ENCODE assay signal across 10 cellular contexts in genomic region chr7:90749774-90750173, GRCh38.
DNase-seq lines count a peak whose midpoint lies in the region; ATAC-seq and TF ChIP-seq lines count a peak whose summit lies in the region.
"Had no signal": no experiment of that assay in that cellular context is flagged by ENCODE, and none has a peak within 500 bp of the region (broad histone marks: within the 10 kb centered on the region; RNA-seq: fewer than 3 reads in every experiment).

No MANE protein-coding gene starts in this region.

- H3K9me3 ChIP-seq in Karpas-422 (ENCODE audit: low read length): no peaks in the 10 kb centered on the region
- no peaks in the 10 kb centered on the region for H3K9me3 ChIP-seq in CD4-positive, alpha-beta memory T cell (ENCODE audit: control insufficient read depth in 1 of 2, low read length in 2 of 2)

- no peaks in the 10 kb centered on the region for H3K36me3 Mint-ChIP-seq in CD4-positive, alpha-beta memory T cell

- H3K27ac Mint-ChIP-seq in CD4-positive, alpha-beta memory T cell: no peak overlapping the region

- H3K4me3 ChIP-seq in Karpas-422 (ENCODE audit: low read length) (0 out of 2 replicates have a peak overlapping the region, but pooled peaks have one; percentile 23), epithelial cell of esophagus (ENCODE audit: low read length) (no peak overlapping the region)
- H3K4me3 ChIP-seq in CD4-positive, alpha-beta memory T cell (ENCODE audit: low read length in 2 of 2): no peak overlapping the region
- H3K4me3 ChIP-seq: lung had no signal

- H4K20me1 ChIP-seq in Karpas-422 (ENCODE audit: insufficient read depth, low read depth, low read length): no peaks in the 10 kb centered on the region

- H2AFZ ChIP-seq in Karpas-422 (ENCODE audit: low read length): no peak overlapping the region

- H3K36me3 ChIP-seq in Karpas-422 (ENCODE audit: insufficient read depth, low read length): peaks cover 26% of the 10 kb centered on the region
- no peaks in the 10 kb centered on the region for H3K36me3 ChIP-seq in CD4-positive, alpha-beta memory T cell (ENCODE audit: insufficient read depth, low read length)

- peak overlapping the region; percentile 15 for H3K4me2 ChIP-seq in Karpas-422 (ENCODE audit: low read depth, low read length, poor library complexity, severe bottlenecking)

- peaks cover 0 to 5% (median 0%) of the 10 kb centered on the region in 8 donors for H3K9me3 Mint-ChIP-seq in CD4-positive, alpha-beta memory T cell

- no peak overlapping the region for H3K4me3 Mint-ChIP-seq in CD4-positive, alpha-beta memory T cell

- H3K4me1 ChIP-seq in Karpas-422 (ENCODE audit: low read length): peaks cover 91% of the 10 kb centered on the region
- H3K4me1 ChIP-seq in CD4-positive, alpha-beta memory T cell (ENCODE audit: insufficient read depth, low read length): no peaks in the 10 kb centered on the region

- ATAC-seq in GM19328 (IDR thresholded peaks at IDR 0.05; ENCODE audit: unreplicated experiment) (peak; percentile 69), sciatic nerve (no peak)

- no peaks in the 10 kb centered on the region for H3K27me3 Mint-ChIP-seq in CD4-positive, alpha-beta memory T cell

- peak overlapping the region; percentile 48 for H3K9ac ChIP-seq in Karpas-422 (ENCODE audit: low read length)

- POLR2A ChIA-PET in CD4-positive, alpha-beta memory T cell (lab: Charles Lee; ENCODE audit: partially characterized antibody): no interaction called here

- peaks cover 65% of the 10 kb centered on the region for H3K79me2 ChIP-seq in Karpas-422 (ENCODE audit: low read length)

- peak; percentile 43 for TF ChIP-seq CTCF in C4-2B (conservative IDR thresholded peaks at IDR 0.05)
- TF ChIP-seq CTCF in epithelial cell of esophagus (IDR thresholded peaks at IDR 0.05; ENCODE audit: insufficient read depth, low read depth, low read length, missing control alignments): peak; percentile 34

- no peaks in the 10 kb centered on the region for H3K9me2 ChIP-seq in Karpas-422 (replicated peaks; ENCODE audit: insufficient read depth, low read length)

- intact Hi-C loops in CD4-positive, alpha-beta memory T cell (cut with micrococcal nuclease): no loop called here
- intact Hi-C loops in sciatic nerve (cut with DNase I): no loop called here

- H3K27ac ChIP-seq in C4-2B (no peak overlapping the region; the same call in 1 of the 2 replicates), Karpas-422 (ENCODE audit: low read length) (peak overlapping the region; percentile 93)
- no peak overlapping the region for H3K27ac ChIP-seq in CD4-positive, alpha-beta memory T cell (ENCODE audit: low read depth, low read length)

- CTCF ChIA-PET in CD4-positive, alpha-beta memory T cell (lab: Charles Lee; ENCODE audit: partially characterized antibody): no interaction called here

- H3K27me3 ChIP-seq in Karpas-422 (ENCODE audit: low read length): no peaks in the 10 kb centered on the region
- H3K27me3 ChIP-seq in CD4-positive, alpha-beta memory T cell (ENCODE audit: insufficient read depth, low read length): no peaks in the 10 kb centered on the region

- DNase-seq in Karpas-422: peak; percentile 85
- DNase-seq in epithelial cell of esophagus (ENCODE audit: low read depth): peak; percentile 37
- no peak for DNase-seq in mucosa of gallbladder (ENCODE audit: low spot score)
- no peak for DNase-seq in activated CD4-positive, alpha-beta T cell treated with anti-CD3 and anti-CD28 coated beads for 48 hours
- no peak for DNase-seq in CD4-positive, alpha-beta memory T cell
- DNase-seq in sciatic nerve (ENCODE audit: low spot score): no peak
- DNase-seq: activated naive CD4-positive, alpha-beta T cell treated with anti-CD3 and anti-CD28 coated beads, Interleukin-2, amount 50 U/mL, for 16 hours had no signal

- H3K4me1 Mint-ChIP-seq in CD4-positive, alpha-beta memory T cell: no peaks in the 10 kb centered on the region

Comparison
In these comparisons a context has a peak if more than half of its experiments do, and no peak if none do; other contexts are left out.
1. DNase-seq: peak in Karpas-422 (single experiment) and epithelial cell of esophagus (single experiment); none in mucosa of gallbladder (single experiment), activated CD4-positive, alpha-beta T cell treated with anti-CD3 and anti-CD28 coated beads for 48 hours (single experiment), CD4-positive, alpha-beta memory T cell (0 of 5) and sciatic nerve (single experiment).